2 cellular contexts compared by ENCODE assay signal in the genomic region with DNA sequence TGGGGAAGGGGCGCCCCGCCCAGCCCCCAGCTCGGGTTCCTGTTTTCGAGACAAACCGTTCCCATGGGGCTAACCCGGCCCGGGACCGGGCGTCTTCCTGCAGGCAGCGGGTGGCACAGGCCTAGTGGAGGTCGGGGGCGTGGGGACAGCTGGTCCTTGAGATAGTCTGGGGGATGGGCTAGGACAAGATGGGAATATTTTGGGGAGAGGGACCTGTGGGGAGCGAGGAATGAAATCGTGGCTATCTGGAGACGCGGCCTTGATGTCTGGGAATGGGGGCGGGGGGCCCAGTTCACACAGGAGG.
A peak's percentile ranks its signal among the peaks of the same experiment; 100 is the strongest.
TF ChIP-seq lines count a peak whose summit lies in the region.

No MANE protein-coding gene starts in this region.

TF ChIP-seq in endothelial cell of umbilical vein, 7 proteins besides CTCF, POLR2A, EP300 and RAD21:
- TF ChIP-seq JUN (IDR thresholded peaks at IDR 0.05; ENCODE audit: borderline replicate concordance, insufficient read depth, insufficient read length, low read depth) (no peak), EZH2 (IDR thresholded peaks at IDR 0.05; ENCODE audit: borderline replicate concordance, low read depth, low read length, severe bottlenecking) (peak; percentile 62)

TF ChIP-seq in neural cell, 6 proteins besides CTCF, POLR2A, EP300 and RAD21:
- TF ChIP-seq POLR2AphosphoS5 (IDR thresholded peaks at IDR 0.05), result no peak
- TF ChIP-seq MXI1 (conservative IDR thresholded peaks at IDR 0.05; ENCODE audit: poor library complexity, severe bottlenecking), result no peak
- no peak for TF ChIP-seq TAF1 (IDR thresholded peaks at IDR 0.05; ENCODE audit: low read depth)
- no peak for TF ChIP-seq SMC3 (conservative IDR thresholded peaks at IDR 0.05; ENCODE audit: poor library complexity)
- no peak for TF ChIP-seq EZH2 (IDR thresholded peaks at IDR 0.05; ENCODE audit: borderline replicate concordance, insufficient read depth, low read length, poor library complexity, severe bottlenecking)
